Comparison of ENCODE assay signal across 8 cellular contexts in genomic region chr11:1453611-1454386, GRCh38. TPM values are rescaled to one million over a fixed set of nuclear protein-coding genes. Genes with fewer than 3 reads are reported as not detected.
DNase-seq lines count a peak whose midpoint lies in the region; ATAC-seq, FAIRE-seq and TF ChIP-seq lines count a peak whose summit lies in the region.

No MANE protein-coding gene starts in this region.

- POLR2A ChIA-PET in activated CD4-positive, alpha-beta memory T cell treated with anti-CD3 and anti-CD28 coated beads, Interleukin-2, amount 10 ng/mL, durations not matched to agents 7 days and 5 days (lab: Charles Lee), result no interaction called here

- ATAC-seq in GM23338 (peak; percentile 86), lung (ENCODE audit: insufficient read depth, low FRiP score) (no peak), HG02938 (IDR thresholded peaks at IDR 0.05; ENCODE audit: unreplicated experiment) (no peak)

- H3K36me3 ChIP-seq in GM23338 (ENCODE audit: insufficient read depth), result no peaks in the 10 kb centered on the region
- H3K36me3 ChIP-seq in lung (ENCODE audit: control insufficient read depth in 2 of 2, insufficient read depth in 2 of 2, low read length in 2 of 2), result no peaks in the 10 kb centered on the region

- peaks cover 7% of the 10 kb centered on the region for H3K27me3 Mint-ChIP-seq in GM23338 (ENCODE audit: insufficient read depth, low read depth, poor library complexity)
- H3K27me3 Mint-ChIP-seq in activated CD4-positive, alpha-beta memory T cell treated with anti-CD3 and anti-CD28 coated beads, Interleukin-2, amount 10 ng/mL, durations not matched to agents 7 days and 5 days, result no peaks in the 10 kb centered on the region

- no peak overlapping the region for H2AFZ ChIP-seq in GM23338

- H3K4me3 ChIP-seq in GM23338, result no peak overlapping the region
- no peak overlapping the region for H3K4me3 ChIP-seq in lung

- peak; percentile 26 to 62; a peak in 3 of 4 replicates for TF ChIP-seq CTCF in GM23338 (conservative IDR thresholded peaks at IDR 0.05; ENCODE audit: low read depth in 2 of 2)
- TF ChIP-seq CTCF in lung (IDR thresholded peaks at IDR 0.05; ENCODE audit: control extremely low read depth, extremely low read depth), result no peak

- DNase-seq in DMS53 (lab: John Stamatoyannopoulos, UW) (peak; percentile 94), GM23338 (ENCODE audit: low spot score) (peak; percentile 85), lung (ENCODE audit: low spot score) (peak; percentile 55), H54 (ENCODE audit: insufficient read length, low spot score) (no peak), NCI-H446 treated with DMSO at 0.1 percent for 48 hours (lab: John Stamatoyannopoulos, UW) (no peak), MV-4-11 (lab: John Stamatoyannopoulos, UW) (no peak)
- DNase-seq in activated CD4-positive, alpha-beta memory T cell treated with anti-CD3 and anti-CD28 coated beads, Interleukin-2, amount 10 ng/mL, durations not matched to agents 7 days and 5 days, result peak; percentile 69

- H3K4me3 Mint-ChIP-seq in GM23338, result no peak overlapping the region
- no peak overlapping the region for H3K4me3 Mint-ChIP-seq in activated CD4-positive, alpha-beta memory T cell treated with anti-CD3 and anti-CD28 coated beads, Interleukin-2, amount 10 ng/mL, durations not matched to agents 7 days and 5 days

- H4K20me1 ChIP-seq in GM23338 (replicated peaks; ENCODE audit: insufficient read depth), result no peaks in the 10 kb centered on the region; the same call in 1 of the 2 replicates

- WGBS in lung, 2 donors, result 38 to 40% methylated on average over 27 of the region's 27 CpGs

- no peaks in the 10 kb centered on the region for H3K4me1 Mint-ChIP-seq in GM23338
- no peaks in the 10 kb centered on the region for H3K4me1 Mint-ChIP-seq in activated CD4-positive, alpha-beta memory T cell treated with anti-CD3 and anti-CD28 coated beads, Interleukin-2, amount 10 ng/mL, durations not matched to agents 7 days and 5 days

- H3K4me1 ChIP-seq in GM23338 (ENCODE audit: insufficient read depth), result 0 out of 2 replicates have a peak, but pooled peaks cover 2% of the 10 kb centered on the region
- H3K4me1 ChIP-seq in lung (ENCODE audit: control insufficient read depth in 2 of 2, insufficient read depth in 2 of 2, low read length in 2 of 2), result peaks cover 0 to 8% of the 10 kb centered on the region in 2 donors

- H3K27ac Mint-ChIP-seq in GM23338, result no peak overlapping the region
- H3K27ac Mint-ChIP-seq in activated CD4-positive, alpha-beta memory T cell treated with anti-CD3 and anti-CD28 coated beads, Interleukin-2, amount 10 ng/mL, durations not matched to agents 7 days and 5 days, result no peak overlapping the region

- H3K9me2 ChIP-seq in GM23338 (ENCODE audit: insufficient read depth), result no peaks in the 10 kb centered on the region

- H3K9me3 ChIP-seq in lung (ENCODE audit: control insufficient read depth in 2 of 2, insufficient read depth in 1 of 2, low read length in 1 of 2), result peaks cover 0 to 3% of the 10 kb centered on the region in 2 donors

- H3K36me3 Mint-ChIP-seq in GM23338 (ENCODE audit: low read depth), result peaks cover 4% of the 10 kb centered on the region; the same call in 1 of the 3 replicates
- no peaks in the 10 kb centered on the region for H3K36me3 Mint-ChIP-seq in activated CD4-positive, alpha-beta memory T cell treated with anti-CD3 and anti-CD28 coated beads, Interleukin-2, amount 10 ng/mL, durations not matched to agents 7 days and 5 days (ENCODE audit: low read depth)

- no peak for FAIRE-seq in H54 (lab: Jason Lieb, UNC)

- CTCF ChIA-PET in activated CD4-positive, alpha-beta memory T cell treated with anti-CD3 and anti-CD28 coated beads, Interleukin-2, amount 10 ng/mL, durations not matched to agents 7 days and 5 days (lab: Charles Lee), result no interaction called here

- no peak overlapping the region for H3K4me2 ChIP-seq in GM23338

- no peak for TF ChIP-seq POLR2A in H54 (IDR thresholded peaks at IDR 0.05; ENCODE audit: low read depth, low read length)

- no peaks in the 10 kb centered on the region for H3K79me2 ChIP-seq in GM23338 (replicated peaks; ENCODE audit: insufficient read depth)

- no peaks in the 10 kb centered on the region for H3K9me3 Mint-ChIP-seq in GM23338
- H3K9me3 Mint-ChIP-seq in activated CD4-positive, alpha-beta memory T cell treated with anti-CD3 and anti-CD28 coated beads, Interleukin-2, amount 10 ng/mL, durations not matched to agents 7 days and 5 days, result no peaks in the 10 kb centered on the region

- H3K27me3 ChIP-seq in GM23338 (ENCODE audit: insufficient read depth) (no peaks in the 10 kb centered on the region), lung (ENCODE audit: control insufficient read depth, insufficient read depth) (peaks cover 11% of the 10 kb centered on the region)

- H3F3A ChIP-seq in GM23338 (replicated peaks; ENCODE audit: low read depth), result no peaks in the 10 kb centered on the region

- H3K27ac ChIP-seq in GM23338 (ENCODE audit: low read depth) (no peak overlapping the region), lung (ENCODE audit: low read depth in 1 of 2, low read length in 1 of 2) (no peak overlapping the region)

TF ChIP-seq in GM23338, 12 proteins besides CTCF, POLR2A, EP300 and RAD21:
- TF ChIP-seq JUNB (IDR thresholded peaks at IDR 0.05; ENCODE audit: unreplicated experiment) (no peak), ZNF462 (CRISPR knock-in tag; IDR thresholded peaks at IDR 0.05) (no peak)

RNA-seq across cellular contexts. Expression of gene MOB2, which starts 32.8 kb away (rescaled TPM):
- 19.7 and 24.9 TPM in 2 replicates for total RNA-seq in GM23338 (2014; rRNA removed; shearing (Covaris generic))
- polyA plus RNA-seq in GM23338 (2016; fragmentation: Nextera tagmentation; extraction: Ambion mirVana) (7.7 and 10.1 TPM in 2 replicates), lung (10 to 100 TPM; 31.6 to 45.2 TPM)
- total RNA-seq in activated CD4-positive, alpha-beta memory T cell treated with anti-CD3 and anti-CD28 coated beads, Interleukin-2, amount 10 ng/mL, durations not matched to agents 7 days and 5 days, result 10 to 100 TPM; 49.5 to 52.9 TPM
- total RNA-seq in lung, result 10 to 100 TPM; 34.3 to 38.5 TPM

Comparison
In these comparisons a context has a peak if more than half of its experiments do, and no peak if none do; other contexts are left out.
1. DNase-seq: peak in DMS53 (single experiment), GM23338 (single experiment), activated CD4-positive, alpha-beta memory T cell treated with anti-CD3 and anti-CD28 coated beads, Interleukin-2, amount 10 ng/mL, durations not matched to agents 7 days and 5 days (single experiment) and lung (single experiment); none in H54 (single experiment), NCI-H446 treated with DMSO at 0.1 percent for 48 hours (single experiment) and MV-4-11 (single experiment).